ENCODE assay signal across 8 cellular contexts in the genomic region with DNA sequence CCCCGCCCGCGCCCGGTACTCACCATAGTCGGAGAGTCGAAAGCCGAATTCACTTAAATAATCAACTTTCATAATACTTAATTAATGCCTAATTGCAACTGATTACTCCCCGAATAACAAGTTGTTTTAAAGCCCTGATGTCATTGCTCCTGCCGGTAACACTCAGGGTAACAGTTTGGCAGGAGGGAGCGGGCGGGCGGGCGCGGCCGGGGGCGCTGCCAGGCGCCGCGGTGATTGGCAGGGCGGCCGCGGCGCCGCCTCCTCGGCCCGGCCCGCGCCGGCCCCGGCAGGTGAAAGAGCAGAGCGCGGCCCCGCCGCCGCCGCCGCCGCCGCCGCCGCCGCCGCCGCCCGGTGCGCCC.
DNase-seq lines count a peak whose midpoint lies in the region; ATAC-seq and TF ChIP-seq lines count a peak whose summit lies in the region.

No MANE protein-coding gene starts in this region.

- peaks cover 8% of the 10 kb centered on the region for H3K36me3 Mint-ChIP-seq in MCF 10A (ENCODE audit: insufficient read depth, unreplicated experiment)

- H4K20me1 ChIP-seq in SK-N-SH (ENCODE audit: insufficient read depth), result no peaks in the 10 kb centered on the region

- H3K79me2 ChIP-seq in SK-N-SH (ENCODE audit: insufficient read depth), result no peaks in the 10 kb centered on the region

- no peaks in the 10 kb centered on the region for H3K36me3 ChIP-seq in SK-N-SH (replicated peaks in 1 of 2; ENCODE audit: control insufficient read depth in 1 of 2, insufficient read depth in 2 of 2, low read length in 1 of 2)
- no peaks in the 10 kb centered on the region for H3K36me3 ChIP-seq in liver (ENCODE audit: control insufficient read depth in 4 of 4, insufficient read depth in 3 of 4, low read depth in 1 of 4, low read length in 3 of 4)

- peak overlapping the region; percentile 71 for H3K4me3 Mint-ChIP-seq in MCF 10A (ENCODE audit: unreplicated experiment)

- TF ChIP-seq CTCF in SK-N-SH (IDR thresholded peaks at IDR 0.05) (no peak), MCF 10A (IDR thresholded peaks at IDR 0.05; ENCODE audit: unreplicated experiment) (no peak), liver (IDR thresholded peaks at IDR 0.05; ENCODE audit: low read depth, low read length, missing input control) (peak; percentile 4)

- H3K9ac ChIP-seq in SK-N-SH (no peak overlapping the region), liver (ENCODE audit: low read depth in 1 of 2, low read length in 2 of 2) (no peak overlapping the region)

- ATAC-seq in SK-N-SH treated with all-trans-retinoic acid at 6 μM for 48 hours (no peak), HG03280 (IDR thresholded peaks at IDR 0.05; ENCODE audit: unreplicated experiment) (peak; percentile 42)

- POLR2A ChIA-PET in SK-N-SH (lab: Yijun Ruan, JAX) (no interaction called here), MCF 10A (lab: Yijun Ruan, JAX) (no interaction called here)

- 1% methylated on average over 9 of the region's 46 CpGs for WGBS in SK-N-SH (ENCODE audit: low lambda C conversion rate)
- WGBS in liver, result under 1% methylated on average over 46 of the region's 46 CpGs

- H3K27me3 ChIP-seq in SK-N-SH (ENCODE audit: insufficient read depth), result no peaks in the 10 kb centered on the region
- no peaks in the 10 kb centered on the region for H3K27me3 ChIP-seq in liver (ENCODE audit: control insufficient read depth in 4 of 4, insufficient read depth in 4 of 4, low read length in 3 of 4)

- peaks cover 9% of the 10 kb centered on the region in 2 experiments; a peak in 1 of 4 replicates for H3K4me1 ChIP-seq in SK-N-SH (ENCODE audit: control insufficient read depth in 1 of 2, insufficient read depth in 2 of 2, low read depth in 1 of 2, low read length in 1 of 2)
- H3K4me1 ChIP-seq in liver (ENCODE audit: control insufficient read depth in 4 of 4, insufficient read depth in 4 of 4, low read length in 3 of 4), result peaks cover 0 to 13% (median 10%) of the 10 kb centered on the region in 4 donors

- no peaks in the 10 kb centered on the region for H3K27me3 Mint-ChIP-seq in MCF 10A (ENCODE audit: insufficient read depth, unreplicated experiment)

- no peak overlapping the region for H3K4me2 ChIP-seq in SK-N-SH

- intact Hi-C loops in MCF 10A (cut with micrococcal nuclease), result loop anchor here (1.0 to 5.0 kb wide), 4 partner anchors 99 to 248 kb away; no protein-coding TSS in a partner anchor

- peaks cover 19% of the 10 kb centered on the region for H3K4me1 Mint-ChIP-seq in MCF 10A (ENCODE audit: insufficient read depth, unreplicated experiment)

- no peak for TF ChIP-seq EP300 in SK-N-SH (IDR thresholded peaks at IDR 0.05; ENCODE audit: borderline replicate concordance in 1 of 2, low read depth in 1 of 2, low read length in 1 of 2)

- H3K4me3 ChIP-seq in SK-N-SH (ENCODE audit: low read depth in 2 of 2, low read length in 1 of 2) (peak overlapping the region; percentile 60 to 85; a peak in 3 of 4 replicates), liver (ENCODE audit: low read depth in 1 of 3, low read length in 3 of 3) (peak overlapping the region; percentile 63 to 87 (median 68))

- DNase-seq in SK-N-SH (no peak), T-helper 1 cell (peak in 4 of 5 donors; percentile 58 to 67 (median 60)), MCF 10A (ENCODE audit: unreplicated experiment) (peak; percentile 63), HCEC 1CT (no peak)
- peak; percentile 58 for DNase-seq in stimulated activated CD8-positive, alpha-beta memory T cell treated with anti-CD3 and anti-CD28 coated beads, Interleukin-4, amount 100 ng/mL, for 48 hours

- H3K9me3 Mint-ChIP-seq in MCF 10A (ENCODE audit: unreplicated experiment), result no peaks in the 10 kb centered on the region

- no peak overlapping the region for H3K27ac ChIP-seq in SK-N-SH (ENCODE audit: low read depth in 2 of 2, low read length in 1 of 2)
- H3K27ac ChIP-seq in liver (ENCODE audit: low read depth in 1 of 2, low read length in 2 of 2), result peak overlapping the region; percentile 88

- no peaks in the 10 kb centered on the region for H3F3A ChIP-seq in SK-N-SH (replicated peaks; ENCODE audit: insufficient read depth)

- H3K9me3 ChIP-seq in SK-N-SH, result no peaks in the 10 kb centered on the region
- no peaks in the 10 kb centered on the region for H3K9me3 ChIP-seq in liver (ENCODE audit: control insufficient read depth in 4 of 4, low read length in 3 of 4)

- BruUV-seq in MCF 10A (replicated peaks; lab: Mats Ljungman, UMichigan), result no TSS peak

- no peak overlapping the region for H2AFZ ChIP-seq in SK-N-SH (ENCODE audit: low read depth)

- TF ChIP-seq RAD21 in SK-N-SH (IDR thresholded peaks at IDR 0.05; ENCODE audit: low read length) (no peak), liver (IDR thresholded peaks at IDR 0.05) (no peak)

- no peaks in the 10 kb centered on the region for H3K9me2 ChIP-seq in SK-N-SH

- no peak overlapping the region for H3K27ac Mint-ChIP-seq in MCF 10A (ENCODE audit: low read depth, unreplicated experiment)

- CTCF ChIA-PET in SK-N-SH (lab: Yijun Ruan, JAX), result no interaction called here
- CTCF ChIA-PET in MCF 10A (lab: Yijun Ruan, JAX), result no interaction called here

TF ChIP-seq in SK-N-SH, 30 proteins besides CTCF, POLR2A, EP300 and RAD21 (continues in another document):
- no peak for TF ChIP-seq JUND (IDR thresholded peaks at IDR 0.05)

TF ChIP-seq in SK-N-SH treated with all-trans-retinoic acid at 6 μM for 48 hours, 23 proteins besides CTCF, POLR2A, EP300 and RAD21:
- no peak for TF ChIP-seq TOX (CRISPR knock-in tag; IDR thresholded peaks at IDR 0.05; ENCODE audit: borderline replicate concordance)

TF ChIP-seq in liver, 16 proteins besides CTCF, POLR2A, EP300 and RAD21:
- TF ChIP-seq SP1 (IDR thresholded peaks at IDR 0.05) (no peak), FOXA1 (IDR thresholded peaks at IDR 0.05) (no peak), FOXA2 (IDR thresholded peaks at IDR 0.05) (no peak), GABPA (IDR thresholded peaks at IDR 0.05 in 1 of 2, conservative IDR thresholded peaks at IDR 0.05 in 1 of 2) (no peak), TAF1 (conservative IDR thresholded peaks at IDR 0.05) (no peak)
- TF ChIP-seq, protein P1, sequence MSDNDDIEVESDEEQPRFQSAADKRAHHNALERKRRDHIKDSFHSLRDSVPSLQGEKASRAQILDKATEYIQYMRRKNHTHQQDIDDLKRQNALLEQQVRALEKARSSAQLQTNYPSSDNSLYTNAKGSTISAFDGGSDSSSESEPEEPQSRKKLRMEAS (IDR thresholded peaks at IDR 0.05), result no peak
- TF ChIP-seq, protein P2, sequence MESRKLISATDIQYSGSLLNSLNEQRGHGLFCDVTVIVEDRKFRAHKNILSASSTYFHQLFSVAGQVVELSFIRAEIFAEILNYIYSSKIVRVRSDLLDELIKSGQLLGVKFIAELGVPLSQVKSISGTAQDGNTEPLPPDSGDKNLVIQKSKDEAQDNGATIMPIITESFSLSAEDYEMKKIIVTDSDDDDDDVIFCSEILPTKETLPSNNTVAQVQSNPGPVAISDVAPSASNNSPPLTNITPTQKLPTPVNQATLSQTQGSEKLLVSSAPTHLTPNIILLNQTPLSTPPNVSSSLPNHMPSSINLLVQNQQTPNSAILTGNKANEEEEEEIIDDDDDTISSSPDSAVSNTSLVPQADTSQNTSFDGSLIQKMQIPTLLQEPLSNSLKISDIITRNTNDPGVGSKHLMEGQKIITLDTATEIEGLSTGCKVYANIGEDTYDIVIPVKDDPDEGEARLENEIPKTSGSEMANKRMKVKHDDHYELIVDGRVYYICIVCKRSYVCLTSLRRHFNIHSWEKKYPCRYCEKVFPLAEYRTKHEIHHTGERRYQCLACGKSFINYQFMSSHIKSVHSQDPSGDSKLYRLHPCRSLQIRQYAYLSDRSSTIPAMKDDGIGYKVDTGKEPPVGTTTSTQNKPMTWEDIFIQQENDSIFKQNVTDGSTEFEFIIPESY (IDR thresholded peaks at IDR 0.05), result no peak

Comparison
In these comparisons a context has a peak if more than half of its experiments do, and no peak if none do; other contexts are left out.
1. DNase-seq: peak in T-helper 1 cell (4 of 5), MCF 10A (single experiment) and stimulated activated CD8-positive, alpha-beta memory T cell treated with anti-CD3 and anti-CD28 coated beads, Interleukin-4, amount 100 ng/mL, for 48 hours (single experiment); none in SK-N-SH (single experiment) and HCEC 1CT (single experiment).
2. H3K27ac ChIP-seq: peak in liver (2 of 2); none in SK-N-SH (0 of 2).